ENCODE assay signal across 1 cellular context in the genomic region with DNA sequence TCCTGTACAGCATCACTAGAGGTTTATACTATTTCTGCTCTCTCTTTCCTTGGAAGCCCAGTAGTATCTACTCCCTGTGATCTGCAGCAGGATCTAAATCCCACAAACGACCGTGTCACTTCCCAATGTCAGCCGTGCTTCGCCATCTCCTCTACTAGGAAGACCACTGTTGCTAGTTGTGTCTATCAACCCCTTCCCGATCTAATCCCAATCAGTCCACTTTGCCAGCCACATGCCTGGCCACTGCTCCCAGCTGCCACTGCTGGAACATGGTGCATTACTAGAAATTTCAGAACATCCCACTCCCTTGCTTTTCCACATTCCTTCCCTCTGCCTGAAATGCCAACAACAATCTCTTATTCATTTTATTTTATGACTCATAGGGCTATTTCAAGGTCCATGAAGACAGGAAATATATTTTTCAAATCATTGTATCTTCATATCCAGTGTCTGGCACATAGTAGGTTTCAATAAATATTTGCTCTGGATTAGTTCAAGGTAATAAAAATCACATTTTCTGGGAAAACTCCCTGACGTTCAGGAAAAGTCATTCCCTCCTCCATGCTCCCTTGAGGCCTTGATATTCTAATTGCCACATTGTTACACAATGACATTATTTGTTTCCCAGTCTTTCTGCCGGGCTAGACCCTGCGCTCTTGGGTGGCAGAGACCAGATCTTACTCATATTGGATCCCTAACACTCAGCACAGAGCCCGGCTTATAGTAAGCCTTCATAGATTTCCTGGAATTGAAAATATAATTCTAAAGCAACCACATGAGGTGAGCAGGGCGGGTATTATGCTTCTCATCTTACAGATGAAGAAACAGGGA.
TF ChIP-seq lines count a peak whose summit lies in the region.

No MANE protein-coding gene starts in this region.

TF ChIP-seq in HepG2, 621 proteins besides CTCF, POLR2A, EP300 and RAD21:
- TF ChIP-seq ZNF530 (CRISPR knock-in tag; IDR thresholded peaks at IDR 0.05; ENCODE audit: low read depth) (no peak), CBX1 (IDR thresholded peaks at IDR 0.05; ENCODE audit: low read depth) (no peak), ZBTB20 (CRISPR knock-in tag; IDR thresholded peaks at IDR 0.05; ENCODE audit: borderline replicate concordance, low read depth) (no peak), SCMH1 (CRISPR knock-in tag; IDR thresholded peaks at IDR 0.05; ENCODE audit: borderline replicate concordance) (no peak), ZSCAN29 (CRISPR knock-in tag; conservative IDR thresholded peaks at IDR 0.05) (no peak), NR2F2 (IDR thresholded peaks at IDR 0.05; ENCODE audit: borderline replicate concordance, low read depth) (no peak), ZNF451 (CRISPR knock-in tag; IDR thresholded peaks at IDR 0.05) (no peak), ZNF546 (CRISPR knock-in tag; conservative IDR thresholded peaks at IDR 0.05) (no peak), FOXO4 (CRISPR knock-in tag; conservative IDR thresholded peaks at IDR 0.05) (no peak), ZNF230 (CRISPR knock-in tag; IDR thresholded peaks at IDR 0.05) (no peak), ZNF788 (CRISPR knock-in tag; IDR thresholded peaks at IDR 0.05; ENCODE audit: borderline replicate concordance) (no peak), ZNF782 (CRISPR knock-in tag; IDR thresholded peaks at IDR 0.05; ENCODE audit: borderline replicate concordance) (no peak), HNRNPLL (IDR thresholded peaks at IDR 0.05; ENCODE audit: low read depth, low read length, poor library complexity, severe bottlenecking) (no peak), ARID5B (CRISPR knock-in tag; IDR thresholded peaks at IDR 0.05) (no peak), ZNF777 (CRISPR knock-in tag; IDR thresholded peaks at IDR 0.05) (no peak), FOXP4 (CRISPR knock-in tag; IDR thresholded peaks at IDR 0.05) (no peak), ZNF256 (CRISPR knock-in tag; conservative IDR thresholded peaks at IDR 0.05) (no peak)
- TF ChIP-seq, protein P1, sequence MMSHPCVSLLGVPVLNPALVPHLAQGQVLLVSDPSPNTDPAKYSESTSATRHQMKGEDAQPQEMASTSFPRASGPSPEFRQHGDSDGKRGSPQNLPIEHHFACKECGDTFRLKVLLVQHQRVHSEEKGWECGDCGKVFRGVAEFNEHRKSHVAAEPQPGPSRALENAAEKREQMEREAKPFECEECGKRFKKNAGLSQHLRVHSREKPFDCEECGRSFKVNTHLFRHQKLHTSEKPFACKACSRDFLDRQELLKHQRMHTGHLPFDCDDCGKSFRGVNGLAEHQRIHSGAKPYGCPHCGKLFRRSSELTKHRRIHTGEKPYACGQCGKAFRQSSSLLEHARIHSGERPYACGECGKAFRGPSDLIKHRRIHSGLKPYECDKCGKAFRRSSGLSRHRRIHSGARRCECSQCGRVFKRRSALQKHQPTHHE (CRISPR knock-in tag; IDR thresholded peaks at IDR 0.05; ENCODE audit: borderline replicate concordance), result no peak
- TF ChIP-seq, protein P2, sequence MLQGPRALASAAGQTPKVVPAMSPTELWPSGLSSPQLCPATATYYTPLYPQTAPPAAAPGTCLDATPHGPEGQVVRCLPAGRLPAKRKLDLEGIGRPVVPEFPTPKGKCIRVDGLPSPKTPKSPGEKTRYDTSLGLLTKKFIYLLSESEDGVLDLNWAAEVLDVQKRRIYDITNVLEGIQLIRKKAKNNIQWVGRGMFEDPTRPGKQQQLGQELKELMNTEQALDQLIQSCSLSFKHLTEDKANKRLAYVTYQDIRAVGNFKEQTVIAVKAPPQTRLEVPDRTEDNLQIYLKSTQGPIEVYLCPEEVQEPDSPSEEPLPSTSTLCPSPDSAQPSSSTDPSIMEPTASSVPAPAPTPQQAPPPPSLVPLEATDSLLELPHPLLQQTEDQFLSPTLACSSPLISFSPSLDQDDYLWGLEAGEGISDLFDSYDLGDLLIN (CRISPR knock-in tag; IDR thresholded peaks at IDR 0.05; ENCODE audit: borderline replicate concordance), result no peak
